8 cellular contexts compared by ENCODE assay signal in the genomic region with DNA sequence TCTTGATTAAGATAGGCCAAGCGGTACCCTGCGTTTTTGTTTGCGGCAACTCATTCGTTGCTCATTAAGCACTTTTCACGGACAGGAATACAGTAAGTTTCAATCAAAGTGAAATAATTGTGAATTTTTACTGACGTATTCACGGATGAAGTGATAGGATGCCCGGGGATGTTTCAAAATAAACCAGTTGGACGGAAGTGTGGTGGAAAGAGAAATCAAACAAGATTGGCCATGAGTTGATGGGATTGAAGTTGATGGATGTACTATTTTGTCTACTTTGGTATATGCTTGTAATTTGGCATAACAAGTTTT. TPM values are rescaled to one million over a fixed set of nuclear protein-coding genes. Genes with fewer than 3 reads are reported as not detected.
DNase-seq lines count a peak whose midpoint lies in the region; ATAC-seq and TF ChIP-seq lines count a peak whose summit lies in the region.

No MANE protein-coding gene starts in this region.

- H3K27ac ChIP-seq in SU-DHL-6 (ENCODE audit: low read depth, low read length) (peak overlapping the region; percentile 31), foreskin keratinocyte (peak overlapping the region; percentile 64), skeletal muscle tissue (ENCODE audit: low read depth, low read length) (no peak overlapping the region)

- H3K4me3 ChIP-seq in SU-DHL-6 (ENCODE audit: insufficient read depth, low read length, poor library complexity, severe bottlenecking) (peak overlapping the region; percentile 86), skeletal muscle tissue (ENCODE audit: low read length in 3 of 3) (peak overlapping the region; percentile 78 to 90 (median 85))

- peak overlapping the region; percentile 87 for H2AFZ ChIP-seq in SU-DHL-6 (ENCODE audit: low read depth, low read length, severe bottlenecking)

- H3K9ac ChIP-seq in SU-DHL-6 (ENCODE audit: low read length), result peak overlapping the region; percentile 88
- peak overlapping the region; percentile 61 to 89 (median 79) for H3K9ac ChIP-seq in skeletal muscle tissue (ENCODE audit: low read depth in 1 of 3, low read length in 3 of 3)

- H3K27me3 ChIP-seq in SU-DHL-6 (ENCODE audit: low read length) (no peaks in the 10 kb centered on the region), foreskin keratinocyte (no peaks in the 10 kb centered on the region), skeletal muscle tissue (ENCODE audit: control insufficient read depth in 3 of 3, insufficient read depth in 3 of 3, low read length in 3 of 3) (no peaks in the 10 kb centered on the region)

- DNase-seq in foreskin keratinocyte, result no peak
- no peak for DNase-seq in OCI-M2 (lab: John Stamatoyannopoulos, UW; ENCODE audit: unreplicated experiment)
- no peak for DNase-seq in cortex of kidney (lab: John Stamatoyannopoulos, UW)
- no peak for DNase-seq in stimulated activated CD4-positive, alpha-beta T cell treated with anti-CD3 and anti-CD28 coated beads, Interleukin-12 subunit alpha, Interleukin-12 subunit beta, amount 100 ng/mL, for 4 hours

- ATAC-seq in GM19035 (IDR thresholded peaks at IDR 0.05; ENCODE audit: unreplicated experiment) (peak; percentile 7), foreskin keratinocyte (no peak), HG02884 (IDR thresholded peaks at IDR 0.05; ENCODE audit: unreplicated experiment) (no peak)

- TF ChIP-seq CTCF in SU-DHL-6 (IDR thresholded peaks at IDR 0.05; ENCODE audit: insufficient read depth, low read length, poor library complexity, severe bottlenecking) (no peak), foreskin keratinocyte (conservative IDR thresholded peaks at IDR 0.05) (no peak)

- H3K4me1 ChIP-seq in foreskin keratinocyte (peaks cover 5% of the 10 kb centered on the region), skeletal muscle tissue (ENCODE audit: control insufficient read depth in 3 of 3, insufficient read depth in 3 of 3, low read length in 3 of 3) (peaks cover 6 to 12% (median 6%) of the 10 kb centered on the region in 3 donors)

- H3K4me2 ChIP-seq in SU-DHL-6 (ENCODE audit: low read depth, low read length, poor library complexity, severe bottlenecking), result peak overlapping the region; percentile 88

- no peaks in the 10 kb centered on the region for H4K20me1 ChIP-seq in SU-DHL-6 (ENCODE audit: low read depth, low read length)

- H3K36me3 ChIP-seq in SU-DHL-6 (ENCODE audit: low read length) (no peaks in the 10 kb centered on the region), skeletal muscle tissue (ENCODE audit: control insufficient read depth in 3 of 3, insufficient read depth in 3 of 3, low read length in 3 of 3) (peaks cover 12 to 14% (median 14%) of the 10 kb centered on the region in 3 donors)

- peaks cover 3% of the 10 kb centered on the region; the same call in 1 of the 2 replicates for H3F3A ChIP-seq in SU-DHL-6 (ENCODE audit: insufficient read depth)

- peaks cover 20% of the 10 kb centered on the region for H3K79me2 ChIP-seq in SU-DHL-6 (ENCODE audit: insufficient read depth, low read length)

- no peaks in the 10 kb centered on the region for H3K9me2 ChIP-seq in SU-DHL-6 (replicated peaks; ENCODE audit: insufficient read depth, low read length)

- no peaks in the 10 kb centered on the region for H3K9me3 ChIP-seq in SU-DHL-6 (ENCODE audit: insufficient read depth, low read length)
- no peaks in the 10 kb centered on the region for H3K9me3 ChIP-seq in skeletal muscle tissue (ENCODE audit: control insufficient read depth in 3 of 3, low read length in 3 of 3)

RNA-seq across cellular contexts. Expression of a gene that starts 0.5 kb away (rescaled TPM):
- 19.8 and 22.2 TPM in 2 replicates for total RNA-seq in foreskin keratinocyte
- polyA plus RNA-seq in foreskin keratinocyte, result 26.6 and 29.7 TPM in 2 replicates
- total RNA-seq in skeletal muscle tissue, result 9.9 TPM
